Comparison of ENCODE assay signal across 7 cellular contexts in genomic region chr19:13212759-13213330, GRCh38.
DNase-seq lines count a peak whose midpoint lies in the region; ATAC-seq and TF ChIP-seq lines count a peak whose summit lies in the region.

No MANE protein-coding gene starts in this region.

- peak; percentile 18 for ATAC-seq in memory B cell (ENCODE audit: low read depth)

- H3K4me1 Mint-ChIP-seq in memory B cell, result peaks cover 42% of the 10 kb centered on the region

- no peaks in the 10 kb centered on the region for H3K27me3 Mint-ChIP-seq in memory B cell

- DNase-seq in NB4 (ENCODE audit: low read depth) (peak; percentile 76), choroid plexus epithelial cell (ENCODE audit: low read depth) (peak; percentile 66), memory B cell (ENCODE audit: low spot score in 2 of 2) (peak; percentile 56 to 60), GM19238 (ENCODE audit: insufficient read length, low spot score) (no peak)
- DNase-seq in activated CD4-positive, CD25-positive, alpha-beta regulatory T cell treated with anti-CD3 and anti-CD28 coated beads, Interleukin-2, amount 50 U/mL, for 72 hours, result peak; percentile 78
- peak; percentile 54 to 65 for DNase-seq in stimulated activated CD8-positive, alpha-beta memory T cell treated with anti-CD3 and anti-CD28 coated beads, Interleukin-7, amount 100 ng/mL, for 4 hours (ENCODE audit: low read depth in 2 of 2)

- H3K4me3 ChIP-seq in NB4 (ENCODE audit: low read depth, low read length) (no peak overlapping the region), choroid plexus epithelial cell (ENCODE audit: low read depth, low read length) (no peak overlapping the region)

- H3K36me3 Mint-ChIP-seq in memory B cell, result no peaks in the 10 kb centered on the region

- H3K27ac Mint-ChIP-seq in memory B cell, result no peak overlapping the region

- no peak for TF ChIP-seq POLR2A in NB4 (IDR thresholded peaks at IDR 0.05; ENCODE audit: extremely low read depth, insufficient read length)

- no peaks in the 10 kb centered on the region for H3K9me3 Mint-ChIP-seq in memory B cell

- peak overlapping the region; percentile 25 for H3K4me3 Mint-ChIP-seq in memory B cell

- TF ChIP-seq CTCF in GM12873 (IDR thresholded peaks at IDR 0.05; ENCODE audit: insufficient read depth, low read depth, low read length, missing control alignments) (peak; percentile 89), NB4 (IDR thresholded peaks at IDR 0.05; ENCODE audit: low read depth, low read length) (peak; percentile 81), choroid plexus epithelial cell (conservative IDR thresholded peaks at IDR 0.05; ENCODE audit: low read depth, low read length) (peak; percentile 70)
